In the genomic region with DNA sequence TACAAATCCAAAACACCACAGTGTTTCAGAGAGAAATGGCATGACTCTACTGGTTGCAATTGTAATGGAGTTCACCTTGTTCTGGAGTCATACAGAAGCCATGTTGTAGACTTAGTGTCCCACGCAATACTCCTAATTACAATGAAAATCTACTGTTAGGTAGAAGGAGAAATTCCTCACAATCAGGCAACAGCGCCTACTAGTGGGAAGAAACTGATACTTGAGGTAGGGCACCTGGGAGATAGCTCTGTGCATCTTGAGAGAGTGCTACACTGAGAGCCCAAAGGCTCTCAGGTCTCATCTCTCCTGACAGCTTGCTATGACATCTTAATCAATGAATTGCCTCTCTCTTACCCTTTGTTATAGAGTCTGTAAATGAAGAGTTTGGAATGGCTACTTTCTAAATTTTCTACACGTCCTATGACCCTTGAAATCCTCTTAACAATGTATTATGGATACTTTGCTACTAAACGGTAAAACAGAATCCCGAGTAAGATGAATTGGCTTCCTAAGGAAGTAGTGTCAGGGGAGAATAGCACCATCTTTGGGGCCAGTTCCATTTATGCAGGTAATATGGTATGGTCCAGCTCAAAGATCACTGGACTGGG, we compare ENCODE assay signal across 8 cellular contexts.
DNase-seq lines count a peak whose midpoint lies in the region; ATAC-seq and FAIRE-seq lines count a peak whose summit lies in the region.

No MANE protein-coding gene starts in this region.

- H3K4me1 ChIP-seq in iPS DF 6.9 (ENCODE audit: control insufficient read depth, insufficient read depth, low read length), result no peaks in the 10 kb centered on the region

- H3K9me3 ChIP-seq in iPS DF 6.9 (ENCODE audit: control insufficient read depth, insufficient read depth, low read length), result no peaks in the 10 kb centered on the region

- no peaks in the 10 kb centered on the region for H3K27me3 ChIP-seq in iPS DF 6.9 (ENCODE audit: control insufficient read depth, insufficient read depth, low read length)

- H3K36me3 ChIP-seq in iPS DF 6.9 (ENCODE audit: control insufficient read depth, insufficient read depth, low read length), result no peaks in the 10 kb centered on the region

- DNase-seq in GM18507 (ENCODE audit: extremely low spot score, insufficient read length, low read depth) (no peak), NAMALWA (ENCODE audit: low spot score) (peak; percentile 70), iPS DF 6.9 (ENCODE audit: low read depth, low spot score) (peak; percentile 50), GM19238 (ENCODE audit: insufficient read length, low spot score) (no peak)
- peak; percentile 24 for DNase-seq in activated T-cell treated with anti-CD3 and anti-CD28 coated beads, Interleukin-2, amount 50 U/mL, for 1 hour
- peak; percentile 15 for DNase-seq in stimulated activated CD8-positive, alpha-beta memory T cell treated with anti-CD3 and anti-CD28 coated beads, Interleukin-4, amount 100 ng/mL, for 24 hours (ENCODE audit: low read depth)

- FAIRE-seq in GM18507 (lab: Jason Lieb, UNC), result peak; percentile 21

- ATAC-seq in HG03135 (IDR thresholded peaks at IDR 0.05; ENCODE audit: unreplicated experiment) (no peak), GM21447 (IDR thresholded peaks at IDR 0.05; ENCODE audit: unreplicated experiment) (no peak)

- no peak overlapping the region for H3K4me3 ChIP-seq in iPS DF 6.9 (ENCODE audit: low read length)

- no CpG with 5 or more reads among the region's 5 CpGs for WGBS in iPS DF 6.9 (ENCODE audit: insufficient coverage, insufficient read length)

- no peak overlapping the region for H3K27ac ChIP-seq in iPS DF 6.9 (ENCODE audit: low read length)

Comparison
In these comparisons a context has a peak if more than half of its experiments do, and no peak if none do; other contexts are left out.
1. DNase-seq: peak in NAMALWA (single experiment), activated T-cell treated with anti-CD3 and anti-CD28 coated beads, Interleukin-2, amount 50 U/mL, for 1 hour (single experiment), iPS DF 6.9 (single experiment) and stimulated activated CD8-positive, alpha-beta memory T cell treated with anti-CD3 and anti-CD28 coated beads, Interleukin-4, amount 100 ng/mL, for 24 hours (single experiment); none in GM18507 (single experiment) and GM19238 (single experiment).